ENCODE assay signal across 8 cellular contexts in the genomic region with DNA sequence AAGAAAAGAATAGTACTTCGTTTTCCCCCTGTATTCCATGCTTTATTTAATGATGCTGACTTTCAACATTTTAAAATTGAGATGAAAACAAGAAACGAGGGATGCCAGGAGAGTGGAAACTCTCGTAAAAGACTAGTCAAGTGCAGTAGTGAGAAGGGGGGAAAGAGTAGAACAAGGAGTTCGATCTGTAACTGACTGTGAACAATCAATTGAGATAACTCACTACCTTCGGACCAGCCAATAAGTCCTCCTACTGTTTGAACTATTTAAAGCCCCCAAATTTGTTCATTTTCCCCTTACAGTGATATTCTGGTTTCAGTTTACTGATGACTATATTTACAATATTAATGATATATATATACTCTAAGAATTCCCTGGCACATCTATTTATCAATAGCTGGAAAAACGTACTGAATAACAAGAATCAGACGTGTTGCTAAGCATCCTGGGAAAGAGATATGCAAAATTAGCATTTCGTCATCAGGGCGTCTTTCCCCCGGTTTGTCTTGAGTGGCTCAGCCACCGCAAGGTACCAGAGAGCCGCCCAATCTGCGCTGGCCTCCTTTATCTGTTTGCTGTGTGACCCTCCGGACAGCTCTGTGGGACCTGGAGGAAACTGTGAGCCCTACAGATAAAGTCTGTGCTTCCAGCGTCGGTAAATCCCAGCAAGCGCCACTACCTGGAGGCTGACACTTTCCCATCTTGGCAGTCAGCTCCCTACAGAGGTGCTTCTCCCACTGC. TPM values are rescaled to one million over a fixed set of nuclear protein-coding genes. Genes with fewer than 3 reads are reported as not detected.
DNase-seq lines count a peak whose midpoint lies in the region; ATAC-seq and TF ChIP-seq lines count a peak whose summit lies in the region.

No MANE protein-coding gene starts in this region.

- H3K27ac ChIP-seq in OCI-LY3 (ENCODE audit: low read length) (peak overlapping the region; percentile 22; the same call in 1 of the 2 replicates), mucosa of rectum (ENCODE audit: low read depth in 2 of 2, low read length in 2 of 2) (peak overlapping the region; percentile 84 to 87)

- H3K4me2 ChIP-seq in OCI-LY3 (ENCODE audit: low read length), result peak overlapping the region; percentile 90

- H3K27me3 ChIP-seq in OCI-LY3 (ENCODE audit: low read depth, low read length), result peaks cover 8% of the 10 kb centered on the region; the same call in 1 of the 2 replicates
- H3K27me3 ChIP-seq in mucosa of rectum (ENCODE audit: control insufficient read depth in 2 of 2, insufficient read depth in 2 of 2, low read length in 2 of 2), result no peaks in the 10 kb centered on the region

- H3K79me2 ChIP-seq in OCI-LY3 (ENCODE audit: low read length), result no peaks in the 10 kb centered on the region

- H3K4me3 ChIP-seq in OCI-LY3 (ENCODE audit: low read length) (peak overlapping the region; percentile 96), epithelial cell of proximal tubule (ENCODE audit: low read depth, low read length) (peak overlapping the region; percentile 89), mucosa of rectum (ENCODE audit: low read length in 2 of 2) (peak overlapping the region; percentile 96 to 99)

- peak overlapping the region; percentile 95 for H2AFZ ChIP-seq in OCI-LY3 (ENCODE audit: low read depth, low read length)

- H3K9ac ChIP-seq in OCI-LY3 (ENCODE audit: low read length), result peak overlapping the region; percentile 83
- peak overlapping the region; percentile 74 to 85 for H3K9ac ChIP-seq in mucosa of rectum (ENCODE audit: low read depth in 1 of 2, low read length in 2 of 2)

- ATAC-seq in GM21528 (IDR thresholded peaks at IDR 0.05; ENCODE audit: low FRiP score, unreplicated experiment), result peak; percentile 93

- H3K4me1 ChIP-seq in OCI-LY3 (ENCODE audit: low read length) (peaks cover 27% of the 10 kb centered on the region), mucosa of rectum (ENCODE audit: control insufficient read depth in 2 of 2, insufficient read depth in 2 of 2, low read length in 2 of 2) (peaks cover 17 to 18% of the 10 kb centered on the region in 2 donors)

- no peaks in the 10 kb centered on the region for H3K9me3 ChIP-seq in OCI-LY3 (ENCODE audit: insufficient read depth, low read length)
- H3K9me3 ChIP-seq in mucosa of rectum (ENCODE audit: control insufficient read depth in 2 of 2, low read length in 2 of 2), result no peaks in the 10 kb centered on the region

- H4K20me1 ChIP-seq in OCI-LY3 (ENCODE audit: insufficient read depth, low read length), result no peaks in the 10 kb centered on the region

- no peaks in the 10 kb centered on the region for H3K36me3 ChIP-seq in OCI-LY3 (replicated peaks; ENCODE audit: low read depth, low read length)
- H3K36me3 ChIP-seq in mucosa of rectum (ENCODE audit: control insufficient read depth in 2 of 2, insufficient read depth in 2 of 2, low read length in 2 of 2), result no peaks in the 10 kb centered on the region

- TF ChIP-seq CTCF in OCI-LY3 (IDR thresholded peaks at IDR 0.05; ENCODE audit: low read depth, low read length), result no peak
- TF ChIP-seq CTCF in epithelial cell of proximal tubule (conservative IDR thresholded peaks at IDR 0.05; ENCODE audit: low read depth, low read length), result no peak

- peak; percentile 99 for DNase-seq in DMS 273 treated with DMSO at 0.1 percent for 48 hours (lab: John Stamatoyannopoulos, UW)
- DNase-seq in HuH-7.5 (ENCODE audit: low spot score), result peak; percentile 79
- DNase-seq in activated T-cell treated with anti-CD3 and anti-CD28 coated beads for 4 hours, result peak; percentile 68
- peak; percentile 84 for DNase-seq in epithelial cell of proximal tubule (ENCODE audit: low read depth)
- peak; percentile 86 for DNase-seq in stimulated activated CD8-positive, alpha-beta memory T cell treated with anti-CD3 and anti-CD28 coated beads, Interleukin-4, amount 100 ng/mL, for 48 hours

RNA-seq across cellular contexts. Expression of a gene that starts 41.1 kb away (rescaled TPM):
- total RNA-seq in epithelial cell of proximal tubule, result 307 and 347 TPM in 2 replicates

Comparison
In these comparisons a context has a peak if more than half of its experiments do, and no peak if none do; other contexts are left out.
1. Peak in every context shown above with its lines: DNase-seq, ATAC-seq, H3K4me3 ChIP-seq and H3K27ac ChIP-seq.